In the genomic region with DNA sequence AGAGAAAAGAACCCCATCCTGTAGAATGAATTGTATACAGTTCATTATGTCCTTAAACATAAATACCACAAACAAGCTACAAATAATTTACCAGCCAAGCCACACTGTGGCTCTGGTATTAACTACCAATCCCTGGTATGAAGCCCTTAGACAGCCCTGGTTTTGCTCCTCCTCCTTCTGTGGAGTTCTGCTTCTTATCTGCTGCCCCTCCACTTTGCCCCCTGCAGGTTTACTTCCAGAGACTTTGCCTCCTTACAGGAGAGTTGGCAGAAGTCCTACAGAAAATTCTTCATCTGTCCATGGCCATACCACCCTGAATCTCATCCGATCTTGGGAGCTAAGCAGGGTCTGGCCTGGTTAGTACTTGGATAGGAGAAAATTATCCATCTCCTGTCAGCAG, we compare ENCODE assay signal across 23 cellular contexts.
DNase-seq lines count a peak whose midpoint lies in the region; ATAC-seq and TF ChIP-seq lines count a peak whose summit lies in the region.
"Had no signal": no experiment of that assay in that cellular context is flagged by ENCODE, and none has a peak within 500 bp of the region (broad histone marks: within the 10 kb centered on the region; RNA-seq: fewer than 3 reads in every experiment).

No MANE protein-coding gene starts in this region.

- H3K36me3 ChIP-seq in GM23248 (ENCODE audit: low read depth) = no peaks in the 10 kb centered on the region
- no peaks in the 10 kb centered on the region for H3K36me3 ChIP-seq in endodermal cell (ENCODE audit: control insufficient read depth, insufficient read depth, low read length)
- no peaks in the 10 kb centered on the region for H3K36me3 ChIP-seq in parathyroid adenoma (ENCODE audit: control insufficient read depth, insufficient read depth, low read length)
- H3K36me3 ChIP-seq: SJCRH30, uterus had no signal

- no peak overlapping the region for H3K27ac Mint-ChIP-seq in endodermal cell
- peak overlapping the region in 2 of 7 donors; percentile 23 to 24 for H3K27ac Mint-ChIP-seq in CD14-positive monocyte
- H3K27ac Mint-ChIP-seq: activated CD8-positive, alpha-beta memory T cell treated with anti-CD3 and anti-CD28 coated beads, Interleukin-2, amount 10 ng/mL, durations not matched to agents 7 days and 5 days; activated naive CD8-positive, alpha-beta T cell treated with anti-CD3 and anti-CD28 coated beads, Interleukin-2, amount 50 U/mL, for 24 hours; activated T-helper 17 cell treated with anti-CD3 and anti-CD28 coated beads, Interleukin-2, amount 50 U/mL, for 72 hours; naive thymus-derived CD4-positive, alpha-beta T cell had no signal

- no peak for DNase-seq in GM23248
- DNase-seq in LoVo (ENCODE audit: low spot score) = peak; percentile 52
- DNase-seq in endodermal cell = peak; percentile 77
- DNase-seq in NCI-H2029 (lab: John Stamatoyannopoulos, UW) = no peak
- DNase-seq in CD14-positive monocyte (ENCODE audit: low spot score) = no peak
- DNase-seq: activated CD4-positive, CD25-positive, alpha-beta regulatory T cell treated with anti-CD3 and anti-CD28 coated beads, Interleukin-2, amount 50 U/mL, for 72 hours; activated CD8-positive, alpha-beta memory T cell treated with anti-CD3 and anti-CD28 coated beads, Interleukin-2, amount 10 ng/mL, durations not matched to agents 7 days and 5 days; activated naive CD8-positive, alpha-beta T cell treated with anti-CD3 and anti-CD28 coated beads, Interleukin-2, amount 50 U/mL, for 24 hours; AML-193; dermis blood vessel endothelial cell; GDM1; Karpas-422; naive thymus-derived CD4-positive, alpha-beta T cell; NCI-H187 treated with DMSO at 0.1 percent for 48 hours; posterior cingulate gyrus; SJCRH30; stimulated activated CD4-positive, alpha-beta T cell treated with anti-CD3 and anti-CD28 coated beads, Interleukin-2, amount 100 ng/mL, for 48 hours; uterus had no signal

- intact Hi-C loops in CD14-positive monocyte (cut with micrococcal nuclease) = no loop called here

- H3K9ac ChIP-seq in GM23248 (no peak overlapping the region), endodermal cell (ENCODE audit: extremely low read depth, low read length, poor library complexity, severe bottlenecking) (no peak overlapping the region), parathyroid adenoma (no peak overlapping the region)

- 68 to 77% methylated on average over 1 of the region's 1 CpG for WGBS in GM23248 (ENCODE audit: low coverage in 1 of 2, low lambda C conversion rate in 2 of 2, missing lambda C conversion rate in 2 of 2), 2 experiments
- WGBS in endodermal cell (ENCODE audit: insufficient coverage in 1 of 2, insufficient read length in 1 of 2), 2 experiments = 78% methylated on average over 1 of the region's 1 CpG; no CpG with 5 or more reads in 1 of the 2 experiments

- no peaks in the 10 kb centered on the region for H3K36me3 Mint-ChIP-seq in endodermal cell (ENCODE audit: low read depth)
- H3K36me3 Mint-ChIP-seq in CD14-positive monocyte = peaks cover 0 to 2% of the 10 kb centered on the region in 2 donors
- H3K36me3 Mint-ChIP-seq: activated CD8-positive, alpha-beta memory T cell treated with anti-CD3 and anti-CD28 coated beads, Interleukin-2, amount 10 ng/mL, durations not matched to agents 7 days and 5 days; naive thymus-derived CD4-positive, alpha-beta T cell had no signal

- H3K4me1 ChIP-seq in GM23248 (ENCODE audit: insufficient read depth) (peaks cover 41% of the 10 kb centered on the region), endodermal cell (ENCODE audit: control insufficient read depth, insufficient read depth, low read length) (no peaks in the 10 kb centered on the region), parathyroid adenoma (no peaks in the 10 kb centered on the region)
- H3K4me1 ChIP-seq: uterus had no signal

- TF ChIP-seq CTCF in endodermal cell (conservative IDR thresholded peaks at IDR 0.05) (peak; percentile 65), parathyroid adenoma (IDR thresholded peaks at IDR 0.05) (no peak), CD14-positive monocyte (IDR thresholded peaks at IDR 0.05) (no peak)

- peak overlapping the region; percentile 3 for H3K4me2 ChIP-seq in GM23248 (ENCODE audit: unreplicated experiment)
- peak overlapping the region; percentile 8 for H3K4me2 ChIP-seq in parathyroid adenoma (ENCODE audit: low read length)

- H3K9me2 ChIP-seq in GM23248 (ENCODE audit: insufficient read depth) = no peaks in the 10 kb centered on the region

- H3K27ac ChIP-seq in GM23248 (no peak overlapping the region), endodermal cell (ENCODE audit: low read depth, low read length) (no peak overlapping the region), parathyroid adenoma (no peak overlapping the region)
- H3K27ac ChIP-seq: SJCRH30, uterus had no signal

- H3K9me3 Mint-ChIP-seq in endodermal cell = no peaks in the 10 kb centered on the region
- H3K9me3 Mint-ChIP-seq in CD14-positive monocyte = peaks cover 0 to 2% (median 0%) of the 10 kb centered on the region in 7 donors
- H3K9me3 Mint-ChIP-seq: activated naive CD8-positive, alpha-beta T cell treated with anti-CD3 and anti-CD28 coated beads, Interleukin-2, amount 50 U/mL, for 24 hours; activated T-helper 17 cell treated with anti-CD3 and anti-CD28 coated beads, Interleukin-2, amount 50 U/mL, for 72 hours had no signal

- no peak overlapping the region for H3K4me3 Mint-ChIP-seq in endodermal cell
- no peak overlapping the region for H3K4me3 Mint-ChIP-seq in CD14-positive monocyte
- H3K4me3 Mint-ChIP-seq: activated CD8-positive, alpha-beta memory T cell treated with anti-CD3 and anti-CD28 coated beads, Interleukin-2, amount 10 ng/mL, durations not matched to agents 7 days and 5 days; activated naive CD8-positive, alpha-beta T cell treated with anti-CD3 and anti-CD28 coated beads, Interleukin-2, amount 50 U/mL, for 24 hours; activated T-helper 17 cell treated with anti-CD3 and anti-CD28 coated beads, Interleukin-2, amount 50 U/mL, for 72 hours; naive thymus-derived CD4-positive, alpha-beta T cell had no signal

- no peaks in the 10 kb centered on the region for H4K20me1 ChIP-seq in GM23248 (ENCODE audit: insufficient read depth)

- in situ Hi-C loops in GM23248 (cut with MboI) = no loop called here

- H3K9me3 ChIP-seq in GM23248 (ENCODE audit: low read depth) = no peaks in the 10 kb centered on the region
- no peaks in the 10 kb centered on the region for H3K9me3 ChIP-seq in endodermal cell (ENCODE audit: control insufficient read depth, low read length)
- no peaks in the 10 kb centered on the region for H3K9me3 ChIP-seq in parathyroid adenoma (ENCODE audit: control insufficient read depth, low read length)
- H3K9me3 ChIP-seq: SJCRH30, uterus had no signal

- H3K4me1 Mint-ChIP-seq in endodermal cell (peaks cover 14% of the 10 kb centered on the region), CD14-positive monocyte (peaks cover 74% of the 10 kb centered on the region)
- H3K4me1 Mint-ChIP-seq: activated CD8-positive, alpha-beta memory T cell treated with anti-CD3 and anti-CD28 coated beads, Interleukin-2, amount 10 ng/mL, durations not matched to agents 7 days and 5 days; activated naive CD8-positive, alpha-beta T cell treated with anti-CD3 and anti-CD28 coated beads, Interleukin-2, amount 50 U/mL, for 24 hours; activated T-helper 17 cell treated with anti-CD3 and anti-CD28 coated beads, Interleukin-2, amount 50 U/mL, for 72 hours; naive thymus-derived CD4-positive, alpha-beta T cell had no signal

- H3K27me3 Mint-ChIP-seq in endodermal cell (ENCODE audit: insufficient read depth) (peaks cover 2% of the 10 kb centered on the region), CD14-positive monocyte (ENCODE audit: low read depth in 3 of 3) (peaks cover 0 to 3% (median 1%) of the 10 kb centered on the region in 3 donors)
- H3K27me3 Mint-ChIP-seq: activated CD8-positive, alpha-beta memory T cell treated with anti-CD3 and anti-CD28 coated beads, Interleukin-2, amount 10 ng/mL, durations not matched to agents 7 days and 5 days; activated naive CD8-positive, alpha-beta T cell treated with anti-CD3 and anti-CD28 coated beads, Interleukin-2, amount 50 U/mL, for 24 hours; activated T-helper 17 cell treated with anti-CD3 and anti-CD28 coated beads, Interleukin-2, amount 50 U/mL, for 72 hours had no signal

- H3F3A ChIP-seq in GM23248 (ENCODE audit: insufficient read depth) = peaks cover 21% of the 10 kb centered on the region; the same call in 1 of the 2 replicates

- H3K79me2 ChIP-seq in GM23248 (ENCODE audit: insufficient read depth) (no peaks in the 10 kb centered on the region), parathyroid adenoma (no peaks in the 10 kb centered on the region)

- H3K4me3 ChIP-seq in GM23248 = no peak overlapping the region
- H3K4me3 ChIP-seq in endodermal cell (ENCODE audit: low read length) = no peak overlapping the region
- no peak overlapping the region for H3K4me3 ChIP-seq in parathyroid adenoma (ENCODE audit: low read depth, low read length)
- H3K4me3 ChIP-seq: lung, SJCRH30, uterus had no signal

- H3K27me3 ChIP-seq in GM23248 (replicated peaks; ENCODE audit: insufficient read depth) (no peaks in the 10 kb centered on the region), endodermal cell (ENCODE audit: control insufficient read depth, insufficient read depth, low read length, poor library complexity, severe bottlenecking) (peaks cover 26% of the 10 kb centered on the region), parathyroid adenoma (ENCODE audit: control insufficient read depth, insufficient read depth, low read length) (no peaks in the 10 kb centered on the region)
- H3K27me3 ChIP-seq: uterus had no signal

- H2AFZ ChIP-seq in GM23248 = no peak overlapping the region
- H2AFZ ChIP-seq in parathyroid adenoma = no peak overlapping the region

- no peak for ATAC-seq in GM21528 (IDR thresholded peaks at IDR 0.05; ENCODE audit: low FRiP score, unreplicated experiment)
- ATAC-seq: activated CD8-positive, alpha-beta memory T cell treated with anti-CD3 and anti-CD28 coated beads, Interleukin-2, amount 10 ng/mL, durations not matched to agents 7 days and 5 days; activated naive CD8-positive, alpha-beta T cell treated with anti-CD3 and anti-CD28 coated beads, Interleukin-2, amount 50 U/mL, for 24 hours; activated T-helper 17 cell treated with anti-CD3 and anti-CD28 coated beads, Interleukin-2, amount 50 U/mL, for 72 hours; esophagus mucosa; naive thymus-derived CD4-positive, alpha-beta T cell had no signal

Comparison
In these comparisons a context has a peak if more than half of its experiments do, and no peak if none do; other contexts are left out.
1. DNase-seq: peak in LoVo (single experiment) and endodermal cell (single experiment); none in GM23248 (single experiment), NCI-H2029 (single experiment) and CD14-positive monocyte (single experiment).